8 cellular contexts compared by ENCODE assay signal in the genomic region with DNA sequence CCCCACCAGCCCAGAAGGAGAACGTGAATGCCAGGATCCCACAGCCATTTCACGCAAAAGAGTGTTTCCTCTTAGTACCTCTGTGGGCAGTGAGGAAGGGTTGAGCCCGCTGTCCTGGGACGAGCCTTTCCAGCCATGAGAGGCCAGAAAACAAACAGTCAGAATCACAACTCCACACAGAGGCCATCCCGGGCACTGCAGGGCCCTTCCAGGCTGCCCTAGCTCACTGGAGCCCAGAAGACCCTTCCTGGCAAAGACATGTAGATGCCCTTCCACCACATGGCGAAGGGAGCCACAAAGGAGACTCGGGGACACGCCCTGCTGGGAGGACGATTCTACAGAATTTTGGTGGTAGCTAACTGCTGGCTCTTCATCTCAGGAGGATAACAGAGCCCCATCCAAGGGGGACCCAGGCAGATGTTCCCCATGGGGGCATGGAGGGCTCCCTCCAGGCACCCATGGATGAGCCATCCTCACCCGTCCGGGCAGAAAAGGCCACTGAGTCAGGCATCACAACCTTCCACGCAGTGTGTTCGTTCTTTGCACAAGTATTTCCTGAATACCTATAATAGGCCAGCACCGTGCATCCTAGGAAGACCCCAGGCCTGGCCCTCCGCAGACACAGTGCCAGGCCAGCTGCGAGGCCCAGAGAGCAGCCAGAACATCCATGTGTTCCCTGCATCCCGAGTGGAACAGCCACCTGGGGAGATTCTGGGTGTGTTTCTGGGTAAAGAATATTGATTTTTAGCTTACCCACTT. TPM values are rescaled to one million over a fixed set of nuclear protein-coding genes. Genes with fewer than 3 reads are reported as not detected.
DNase-seq lines count a peak whose midpoint lies in the region; ATAC-seq and TF ChIP-seq lines count a peak whose summit lies in the region.

No MANE protein-coding gene starts in this region.

- CTCF ChIA-PET in OCI-LY7 (lab: Charles Lee; ENCODE audit: unreplicated experiment), result no interaction called here
- CTCF ChIA-PET in Calu3 (lab: Charles Lee), result no interaction called here

- H3K36me3 ChIP-seq in OCI-LY7 (ENCODE audit: insufficient read depth, low read length) (no peaks in the 10 kb centered on the region), fibroblast of lung (ENCODE audit: control insufficient read depth, insufficient read depth, low read length) (no peaks in the 10 kb centered on the region)

- ATAC-seq in GM18868 (IDR thresholded peaks at IDR 0.05; ENCODE audit: unreplicated experiment), result no peak

- no peaks in the 10 kb centered on the region for H4K20me1 ChIP-seq in OCI-LY7 (ENCODE audit: insufficient read depth, low read length)
- no peaks in the 10 kb centered on the region for H4K20me1 ChIP-seq in fibroblast of lung (ENCODE audit: control insufficient read depth, extremely low read depth, insufficient read depth, low read length)

- H3K27ac ChIP-seq in OCI-LY7 (ENCODE audit: low read depth, low read length, poor library complexity, severe bottlenecking), result no peak overlapping the region
- no peak overlapping the region for H3K27ac ChIP-seq in fibroblast of lung (ENCODE audit: insufficient read depth, low read length)

- H2AFZ ChIP-seq in OCI-LY7 (ENCODE audit: low read length), result peak overlapping the region; percentile 99
- no peak overlapping the region for H2AFZ ChIP-seq in fibroblast of lung (ENCODE audit: low read length)

- H3K9me3 Mint-ChIP-seq in osteocyte (ENCODE audit: unreplicated experiment) (no peaks in the 10 kb centered on the region), Calu3 (ENCODE audit: low read depth, unreplicated experiment) (no peaks in the 10 kb centered on the region)

- no peak overlapping the region for H3K4me3 Mint-ChIP-seq in osteocyte (ENCODE audit: unreplicated experiment)
- no peak overlapping the region for H3K4me3 Mint-ChIP-seq in Calu3 (ENCODE audit: low read depth, unreplicated experiment)

- no TSS peak for BruUV-seq in OCI-LY7 (replicated peaks; lab: Mats Ljungman, UMichigan)
- no TSS peak for BruUV-seq in Calu3 (replicated peaks; lab: Mats Ljungman, UMichigan)

- intact Hi-C loops in OCI-LY7 (cut with micrococcal nuclease; ENCODE audit: unreplicated experiment), result no loop called here
- intact Hi-C loops in Calu3 (cut with micrococcal nuclease; ENCODE audit: unreplicated experiment), result no loop called here

- H3K79me2 ChIP-seq in OCI-LY7 (ENCODE audit: insufficient read depth, low read depth, low read length) (no peaks in the 10 kb centered on the region), fibroblast of lung (ENCODE audit: control insufficient read depth, insufficient read depth, low read length) (no peaks in the 10 kb centered on the region)

- no peaks in the 10 kb centered on the region for H3K9me3 ChIP-seq in OCI-LY7 (ENCODE audit: low read length)
- no peaks in the 10 kb centered on the region for H3K9me3 ChIP-seq in fibroblast of lung (ENCODE audit: control insufficient read depth, insufficient read depth, low read depth, low read length)

- no peaks in the 10 kb centered on the region for H3K27me3 ChIP-seq in fibroblast of lung (ENCODE audit: control insufficient read depth, insufficient read depth, low read length)

- TF ChIP-seq CTCF in OCI-LY7 (conservative IDR thresholded peaks at IDR 0.05; ENCODE audit: low read length), result peak; percentile 63
- peak; percentile 61 to 80 for TF ChIP-seq CTCF in fibroblast of lung (conservative IDR thresholded peaks at IDR 0.05 in 1 of 2, IDR thresholded peaks at IDR 0.05 in 1 of 2; ENCODE audit: low read depth in 1 of 2, low read length in 2 of 2)
- TF ChIP-seq CTCF in osteocyte (IDR thresholded peaks at IDR 0.05), result peak; percentile 67
- no peak for TF ChIP-seq CTCF in Calu3 (IDR thresholded peaks at IDR 0.05; ENCODE audit: unreplicated experiment)

- H3K4me3 ChIP-seq in OCI-LY7 (ENCODE audit: low read depth, low read length, poor library complexity, severe bottlenecking) (no peak overlapping the region), fibroblast of lung (replicated peaks in 1 of 4; ENCODE audit: control extremely low read depth in 1 of 4, insufficient read depth in 1 of 4, low read depth in 3 of 4, low read length in 4 of 4) (no peak overlapping the region)

- POLR2A ChIA-PET in OCI-LY7 (lab: Charles Lee), result no interaction called here

- no peaks in the 10 kb centered on the region for H3K27me3 Mint-ChIP-seq in osteocyte (ENCODE audit: unreplicated experiment)
- H3K27me3 Mint-ChIP-seq in Calu3 (ENCODE audit: unreplicated experiment), result no peaks in the 10 kb centered on the region

- H3K9me2 ChIP-seq in OCI-LY7 (ENCODE audit: insufficient read depth, low read length), result no peaks in the 10 kb centered on the region

- H3K36me3 Mint-ChIP-seq in osteocyte (ENCODE audit: unreplicated experiment) (no peaks in the 10 kb centered on the region), Calu3 (ENCODE audit: insufficient read depth, unreplicated experiment) (no peaks in the 10 kb centered on the region)

- no peak overlapping the region for H3K27ac Mint-ChIP-seq in osteocyte (ENCODE audit: unreplicated experiment)
- H3K27ac Mint-ChIP-seq in Calu3 (ENCODE audit: unreplicated experiment), result no peak overlapping the region

- H3K4me2 ChIP-seq in OCI-LY7 (ENCODE audit: low read length) (no peak overlapping the region), fibroblast of lung (ENCODE audit: extremely low read depth, insufficient read depth, low read length) (no peak overlapping the region)

- H3K4me1 Mint-ChIP-seq in osteocyte (ENCODE audit: unreplicated experiment), result peaks cover 19% of the 10 kb centered on the region
- no peaks in the 10 kb centered on the region for H3K4me1 Mint-ChIP-seq in Calu3 (ENCODE audit: low read depth, unreplicated experiment)

- DNase-seq in EH (ENCODE audit: low read depth) (peak; percentile 69), OCI-LY7 (ENCODE audit: low spot score) (peak; percentile 15), fibroblast of lung (ENCODE audit: low read depth in 2 of 2) (peak; percentile 40 to 52), osteocyte (ENCODE audit: extremely low spot score, unreplicated experiment) (no peak), NCI-H345 (lab: John Stamatoyannopoulos, UW) (no peak), ureter (ENCODE audit: low spot score) (no peak), Calu3 (no peak)

- H3K9ac ChIP-seq in fibroblast of lung (ENCODE audit: insufficient read depth, low read length), result no peak overlapping the region

- H3K4me1 ChIP-seq in OCI-LY7 (ENCODE audit: insufficient read depth, low read length, poor library complexity, severe bottlenecking) (peaks cover 16% of the 10 kb centered on the region), fibroblast of lung (ENCODE audit: control insufficient read depth, extremely low read depth, insufficient read depth, low read length) (peaks cover 2% of the 10 kb centered on the region)

RNA-seq across cellular contexts. Expression of gene SLC12A8, which starts 47.2 kb away (rescaled TPM):
- 0.13 and 1.0 TPM in 2 replicates for total RNA-seq in OCI-LY7 (2014; rRNA removed; shearing (Covaris generic))
- total RNA-seq in OCI-LY7 (2022) (0.84 and 0.94 TPM in 2 replicates), fibroblast of lung (9.8 and 19.5 TPM in 2 replicates), osteocyte (2.0 and 3.0 TPM in 2 replicates), ureter (6.1 TPM), Calu3 (2022) (15.5 and 16.8 TPM in 2 replicates)
- polyA plus RNA-seq in fibroblast of lung, result 7.6 and 15.1 TPM in 2 replicates
- polyA plus RNA-seq in fibroblast of lung (2012), result 5.7 and 10.8 TPM in 2 replicates
- 20.3 and 22.0 TPM in 2 replicates for polyA minus RNA-seq in fibroblast of lung (ENCODE audit: low replicate concordance)

Comparison
In these comparisons a context has a peak if more than half of its experiments do, and no peak if none do; other contexts are left out.
1. DNase-seq: peak in EH (single experiment), OCI-LY7 (single experiment) and fibroblast of lung (2 of 2); none in osteocyte (single experiment), NCI-H345 (single experiment), ureter (single experiment) and Calu3 (single experiment).